ENCODE assay signal across 12 cellular contexts in genomic region chr5:19928556-19929421, GRCh38. TPM values are rescaled to one million over a fixed set of nuclear protein-coding genes. Genes with fewer than 3 reads are reported as not detected.
DNase-seq lines count a peak whose midpoint lies in the region; FAIRE-seq and TF ChIP-seq lines count a peak whose summit lies in the region.
"Had no signal": no experiment of that assay in that cellular context is flagged by ENCODE, and none has a peak within 500 bp of the region (broad histone marks: within the 10 kb centered on the region; RNA-seq: fewer than 3 reads in every experiment).

No MANE protein-coding gene starts in this region.

- TF ChIP-seq POLR2A in breast epithelium (IDR thresholded peaks at IDR 0.05), result no peak
- TF ChIP-seq POLR2A in GM12892 (IDR thresholded peaks at IDR 0.05; ENCODE audit: low read depth, low read length), result no peak

- BruUV-seq in MCF 10A (replicated peaks; lab: Mats Ljungman, UMichigan), result no TSS peak

- no peaks in the 10 kb centered on the region for H3K36me3 ChIP-seq in breast epithelium
- H3K36me3 ChIP-seq in Karpas-422 (ENCODE audit: insufficient read depth, low read length), result no peaks in the 10 kb centered on the region; the same call in 1 of the 2 replicates
- H3K36me3 ChIP-seq: upper lobe of left lung had no signal

- intact Hi-C loops in MCF 10A (cut with micrococcal nuclease), result no loop called here
- intact Hi-C loops in breast epithelium (cut with DNase I; ENCODE audit: low total_unique reads), result no loop called here

- H3K27me3 Mint-ChIP-seq in MCF 10A (ENCODE audit: insufficient read depth, unreplicated experiment), result no peaks in the 10 kb centered on the region
- H3K27me3 Mint-ChIP-seq in osteocyte (ENCODE audit: unreplicated experiment), result peaks cover 2% of the 10 kb centered on the region

- H3K4me1 Mint-ChIP-seq in MCF 10A (ENCODE audit: insufficient read depth, unreplicated experiment) (peaks cover 9% of the 10 kb centered on the region), osteocyte (ENCODE audit: unreplicated experiment) (peaks cover 5% of the 10 kb centered on the region)

- no peaks in the 10 kb centered on the region for H4K20me1 ChIP-seq in Karpas-422 (ENCODE audit: insufficient read depth, low read depth, low read length)

- peak overlapping the region; percentile 68 for H3K27ac Mint-ChIP-seq in MCF 10A (ENCODE audit: low read depth, unreplicated experiment)
- H3K27ac Mint-ChIP-seq in osteocyte (ENCODE audit: unreplicated experiment), result no peak overlapping the region

- H3K4me1 ChIP-seq in breast epithelium (no peaks in the 10 kb centered on the region), Karpas-422 (ENCODE audit: low read length) (no peaks in the 10 kb centered on the region)
- H3K4me1 ChIP-seq: upper lobe of left lung had no signal

- H3K4me3 Mint-ChIP-seq in MCF 10A (ENCODE audit: unreplicated experiment), result no peak overlapping the region
- H3K4me3 Mint-ChIP-seq in osteocyte (ENCODE audit: unreplicated experiment), result no peak overlapping the region

- no peaks in the 10 kb centered on the region for H3K9me3 Mint-ChIP-seq in MCF 10A (ENCODE audit: unreplicated experiment)
- no peaks in the 10 kb centered on the region for H3K9me3 Mint-ChIP-seq in osteocyte (ENCODE audit: unreplicated experiment)

- H3K9ac ChIP-seq in Karpas-422 (ENCODE audit: low read length), result no peak overlapping the region

- no peak overlapping the region for H3K4me2 ChIP-seq in Karpas-422 (ENCODE audit: low read depth, low read length, poor library complexity, severe bottlenecking)

- H3K9me3 ChIP-seq in breast epithelium, result no peaks in the 10 kb centered on the region
- H3K9me3 ChIP-seq in Karpas-422 (ENCODE audit: low read length), result no peaks in the 10 kb centered on the region; the same call in 1 of the 2 replicates
- H3K9me3 ChIP-seq: upper lobe of left lung had no signal

- no peak for FAIRE-seq in GM12892 (lab: Jason Lieb, UNC)

- CTCF ChIA-PET in MCF 10A (lab: Yijun Ruan, JAX), result no interaction called here

- H3K27ac ChIP-seq in breast epithelium (no peak overlapping the region), Karpas-422 (ENCODE audit: low read length) (no peak overlapping the region)
- H3K27ac ChIP-seq: upper lobe of left lung had no signal

- H2AFZ ChIP-seq in Karpas-422 (ENCODE audit: low read length), result no peak overlapping the region

- DNase-seq in MCF 10A (ENCODE audit: unreplicated experiment) (peak; percentile 83), breast epithelium (ENCODE audit: low spot score in 2 of 2) (no peak), NCI-H69 (lab: John Stamatoyannopoulos, UW) (peak; percentile 57), epithelial cell of esophagus (ENCODE audit: low read depth) (peak; percentile 93), osteocyte (ENCODE audit: extremely low spot score, unreplicated experiment) (no peak), Karpas-422 (no peak), GM12892 (ENCODE audit: insufficient read length) (no peak)
- no peak for DNase-seq in activated CD8-positive, alpha-beta memory T cell treated with anti-CD3 and anti-CD28 coated beads for 24 hours
- DNase-seq: activated gamma-delta T cell treated with Interleukin-2 at 50 U/mL for 16 hours, GOT3, upper lobe of left lung had no signal

- H3K79me2 ChIP-seq in Karpas-422 (ENCODE audit: low read length), result no peaks in the 10 kb centered on the region

- no peaks in the 10 kb centered on the region for H3K27me3 ChIP-seq in breast epithelium
- H3K27me3 ChIP-seq in Karpas-422 (ENCODE audit: low read length), result no peaks in the 10 kb centered on the region
- H3K27me3 ChIP-seq: upper lobe of left lung had no signal

- POLR2A ChIA-PET in MCF 10A (lab: Yijun Ruan, JAX), result interaction anchor here (0.8 kb wide), 1 partner anchor 36 kb away, joined by 3 read pairs; no protein-coding TSS in a partner anchor

- H3K4me3 ChIP-seq in breast epithelium, result no peak overlapping the region
- no peak overlapping the region for H3K4me3 ChIP-seq in epithelial cell of esophagus (ENCODE audit: low read length)
- no peak overlapping the region for H3K4me3 ChIP-seq in Karpas-422 (ENCODE audit: low read length)
- H3K4me3 ChIP-seq: skin epidermis, upper lobe of left lung had no signal

- no peaks in the 10 kb centered on the region for H3K9me2 ChIP-seq in Karpas-422 (replicated peaks; ENCODE audit: insufficient read depth, low read length)

- TF ChIP-seq CTCF in MCF 10A (IDR thresholded peaks at IDR 0.05; ENCODE audit: unreplicated experiment) (no peak), breast epithelium (IDR thresholded peaks at IDR 0.05) (no peak), epithelial cell of esophagus (IDR thresholded peaks at IDR 0.05; ENCODE audit: insufficient read depth, low read depth, low read length, missing control alignments) (no peak), osteocyte (IDR thresholded peaks at IDR 0.05) (no peak)

- no peaks in the 10 kb centered on the region for H3K36me3 Mint-ChIP-seq in MCF 10A (ENCODE audit: insufficient read depth, unreplicated experiment)
- no peaks in the 10 kb centered on the region for H3K36me3 Mint-ChIP-seq in osteocyte (ENCODE audit: unreplicated experiment)

RNA-seq across cellular contexts. Expression of gene CDH18, which starts 59.2 kb away (rescaled TPM):
- total RNA-seq in MCF 10A (2022) (not detected in 2 replicates), breast epithelium (not detected), osteocyte (not detected in 2 replicates)
- total RNA-seq in Karpas-422 (2014; rRNA removed; shearing (Covaris generic); ENCODE audit: low replicate concordance), result not detected in 2 replicates
- not detected for polyA plus RNA-seq in GM12892 (2012; ENCODE audit: missing spikeins)
- total RNA-seq: upper lobe of left lung had no signal

Comparison
In these comparisons a context has a peak if more than half of its experiments do, and no peak if none do; other contexts are left out.
1. DNase-seq: peak in MCF 10A (single experiment), NCI-H69 (single experiment) and epithelial cell of esophagus (single experiment); none in breast epithelium (0 of 2), osteocyte (single experiment), activated CD8-positive, alpha-beta memory T cell treated with anti-CD3 and anti-CD28 coated beads for 24 hours (single experiment), Karpas-422 (single experiment) and GM12892 (single experiment).